ENCODE assay signal across 21 cellular contexts in genomic region chr2:79447462-79447861, GRCh38.
"Had no signal": no experiment of that assay in that cellular context is flagged by ENCODE, and none has a peak within 500 bp of the region (broad histone marks: within the 10 kb centered on the region; RNA-seq: fewer than 3 reads in every experiment).

No MANE protein-coding gene starts in this region.

- DNase-seq: IMR-90, Karpas-422, KG1, MG63, NCI-H1092, NCI-H1105 treated with DMSO at 0.1 percent for 48 hours, NCI-H1417 treated with DMSO at 0.1 percent for 48 hours, NCI-H187, NCI-H2029, NCI-H2081 treated with DMSO at 0.1 percent for 48 hours, NCI-H2227 treated with DMSO at 0.1 percent for 48 hours, NCI-H524, NCI-H526 treated with DMSO at 0.1 percent for 48 hours, NCI-H748 treated with DMSO at 0.1 percent for 48 hours, Right ventricle myocardium superior, RPMI8226, SIG-M5, SK-N-SH, SW 1271, T-cell had no signal

- H3K4me3 Mint-ChIP-seq: T-cell had no signal

- H3K36me3 ChIP-seq: MG63 had no signal

- H3K4me1 Mint-ChIP-seq: T-cell had no signal

- H3K27ac Mint-ChIP-seq: T-cell had no signal

- H3K27me3 ChIP-seq: MG63 had no signal

- H3K36me3 Mint-ChIP-seq: T-cell had no signal

- H3K9me3 ChIP-seq: MG63, SK-N-SH had no signal

- H3K27me3 Mint-ChIP-seq: T-cell had no signal

- ATAC-seq: HepG2, T-cell had no signal

- H3K4me3 ChIP-seq: MG63 had no signal
